Comparison of ENCODE assay signal across 1 cellular context in the genomic region with DNA sequence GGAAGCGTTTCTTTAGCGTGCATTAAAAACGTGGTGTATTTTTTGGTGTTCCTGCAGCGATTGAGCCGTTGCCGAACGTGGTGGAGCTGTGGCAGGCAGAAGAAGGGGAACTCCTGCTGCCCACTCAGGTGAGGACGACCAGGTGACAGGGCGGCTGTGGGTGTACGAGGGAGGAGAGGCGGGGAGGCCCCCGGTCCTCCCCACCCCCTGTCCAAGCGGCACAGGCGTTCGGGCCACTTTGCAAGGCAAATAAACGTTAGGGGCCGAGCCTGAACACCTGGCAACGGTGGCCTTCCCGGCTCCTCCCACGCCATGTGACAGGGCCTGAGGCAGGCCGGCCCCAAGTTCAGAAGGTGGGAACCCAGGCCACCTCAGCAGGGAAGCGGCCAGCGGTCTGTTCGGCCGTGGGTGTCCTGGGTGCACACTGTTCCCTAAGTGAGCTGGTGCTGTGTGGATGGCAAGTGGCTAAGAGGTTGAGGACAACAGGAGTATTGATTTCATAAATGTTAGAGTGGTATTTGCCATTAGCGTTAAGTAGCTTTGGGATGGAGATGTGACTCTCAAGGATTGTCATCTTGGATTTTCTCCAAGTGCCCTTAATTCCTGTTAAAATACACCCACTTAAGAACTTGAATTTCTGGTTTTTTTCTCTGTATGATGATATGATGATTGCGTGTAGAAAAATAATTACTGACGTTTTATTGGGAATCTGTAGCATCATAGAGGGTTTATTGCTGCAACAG.
TF ChIP-seq lines count a peak whose summit lies in the region.

No MANE protein-coding gene starts in this region.

TF ChIP-seq in HepG2, 621 proteins besides CTCF, POLR2A, EP300 and RAD21 (continued from another document and continues in another):
- TF ChIP-seq HES4 (CRISPR knock-in tag; IDR thresholded peaks at IDR 0.05; ENCODE audit: borderline replicate concordance) (no peak), PRMT3 (CRISPR knock-in tag; IDR thresholded peaks at IDR 0.05; ENCODE audit: borderline replicate concordance, low read depth) (no peak), HMG20A (CRISPR knock-in tag; IDR thresholded peaks at IDR 0.05; ENCODE audit: borderline replicate concordance) (no peak), ZSCAN9 (CRISPR knock-in tag; IDR thresholded peaks at IDR 0.05; ENCODE audit: borderline replicate concordance) (no peak), RAD51 (IDR thresholded peaks at IDR 0.05; ENCODE audit: borderline replicate concordance) (no peak), ZNF354B (CRISPR knock-in tag; IDR thresholded peaks at IDR 0.05) (no peak), ZFY (CRISPR knock-in tag; IDR thresholded peaks at IDR 0.05) (peak; percentile 33; the same call in 1 of the 2 replicates), AGO1 (IDR thresholded peaks at IDR 0.05; ENCODE audit: low read depth, low read length, poor library complexity, severe bottlenecking) (no peak), ZFX (CRISPR knock-in tag; IDR thresholded peaks at IDR 0.05; ENCODE audit: low read depth) (peak; percentile 59), NR2C2 (CRISPR knock-in tag; IDR thresholded peaks at IDR 0.05; ENCODE audit: borderline replicate concordance) (no peak), ATF7-NPFF (CRISPR knock-in tag; IDR thresholded peaks at IDR 0.05; ENCODE audit: low read depth) (no peak), ZNF891 (CRISPR knock-in tag; IDR thresholded peaks at IDR 0.05) (0 out of 2 replicates have a peak, but pooled peaks have one; percentile 49), ZNF768 (CRISPR knock-in tag; IDR thresholded peaks at IDR 0.05) (0 out of 2 replicates have a peak, but pooled peaks have one; percentile 30), RFXAP (CRISPR knock-in tag; IDR thresholded peaks at IDR 0.05; ENCODE audit: borderline replicate concordance) (no peak), DNMT1 (CRISPR knock-in tag; IDR thresholded peaks at IDR 0.05) (no peak), MTA1 (CRISPR knock-in tag; IDR thresholded peaks at IDR 0.05; ENCODE audit: borderline replicate concordance) (peak; percentile 59), MYC (CRISPR knock-in tag; IDR thresholded peaks at IDR 0.05; ENCODE audit: borderline replicate concordance) (peak; percentile 59), KDM5B (CRISPR knock-in tag; IDR thresholded peaks at IDR 0.05; ENCODE audit: borderline replicate concordance) (peak; percentile 52; the same call in 1 of the 2 replicates), ZBTB21 (CRISPR knock-in tag; IDR thresholded peaks at IDR 0.05) (no peak), ZBTB7B (CRISPR knock-in tag; IDR thresholded peaks at IDR 0.05) (0 out of 2 replicates have a peak, but pooled peaks have one; percentile 48), ZNF484 (CRISPR knock-in tag; IDR thresholded peaks at IDR 0.05; ENCODE audit: borderline replicate concordance, low read depth) (no peak), MIXL1 (CRISPR knock-in tag; IDR thresholded peaks at IDR 0.05) (no peak), ZNF761 (CRISPR knock-in tag; conservative IDR thresholded peaks at IDR 0.05) (0 out of 2 replicates have a peak, but pooled peaks have one; percentile 27), ZNF225 (CRISPR knock-in tag; IDR thresholded peaks at IDR 0.05) (no peak), PHF5A (CRISPR knock-in tag; IDR thresholded peaks at IDR 0.05; ENCODE audit: low read depth, unreplicated experiment) (no peak), HHEX (CRISPR knock-in tag; IDR thresholded peaks at IDR 0.05) (no peak), KDM2A (CRISPR knock-in tag; IDR thresholded peaks at IDR 0.05; ENCODE audit: borderline replicate concordance, low read depth) (peak; percentile 34; the same call in 1 of the 2 replicates), NKX3-1 (CRISPR knock-in tag; IDR thresholded peaks at IDR 0.05) (no peak), KDM1A (CRISPR knock-in tag; IDR thresholded peaks at IDR 0.05) (no peak), HIVEP1 (CRISPR knock-in tag; IDR thresholded peaks at IDR 0.05) (peak; percentile 27; the same call in 1 of the 2 replicates), ZNF556 (CRISPR knock-in tag; IDR thresholded peaks at IDR 0.05; ENCODE audit: borderline replicate concordance) (no peak), ZNF230 (CRISPR knock-in tag; IDR thresholded peaks at IDR 0.05) (0 out of 2 replicates have a peak, but pooled peaks have one; percentile 50), PHB2 (IDR thresholded peaks at IDR 0.05; ENCODE audit: partially characterized antibody) (no peak), ZNF30 (CRISPR knock-in tag; IDR thresholded peaks at IDR 0.05) (no peak), ZNF674 (CRISPR knock-in tag; IDR thresholded peaks at IDR 0.05; ENCODE audit: low read depth) (0 out of 2 replicates have a peak, but pooled peaks have one; percentile 15), ZNF33A (CRISPR knock-in tag; IDR thresholded peaks at IDR 0.05; ENCODE audit: borderline replicate concordance) (no peak), IKZF4 (CRISPR knock-in tag; IDR thresholded peaks at IDR 0.05; ENCODE audit: borderline replicate concordance, low read depth, not compliant biosample characterization) (no peak), MIER2 (CRISPR knock-in tag; IDR thresholded peaks at IDR 0.05) (no peak), ZNF136 (CRISPR knock-in tag; IDR thresholded peaks at IDR 0.05; ENCODE audit: low read depth) (no peak), TBL1XR1 (IDR thresholded peaks at IDR 0.05; ENCODE audit: borderline replicate concordance, low read length, partially characterized antibody) (no peak), STAG1 (CRISPR knock-in tag; IDR thresholded peaks at IDR 0.05) (no peak), RARA (CRISPR knock-in tag; IDR thresholded peaks at IDR 0.05) (no peak), RCOR2 (CRISPR knock-in tag; IDR thresholded peaks at IDR 0.05) (no peak)
- TF ChIP-seq, protein P1, sequence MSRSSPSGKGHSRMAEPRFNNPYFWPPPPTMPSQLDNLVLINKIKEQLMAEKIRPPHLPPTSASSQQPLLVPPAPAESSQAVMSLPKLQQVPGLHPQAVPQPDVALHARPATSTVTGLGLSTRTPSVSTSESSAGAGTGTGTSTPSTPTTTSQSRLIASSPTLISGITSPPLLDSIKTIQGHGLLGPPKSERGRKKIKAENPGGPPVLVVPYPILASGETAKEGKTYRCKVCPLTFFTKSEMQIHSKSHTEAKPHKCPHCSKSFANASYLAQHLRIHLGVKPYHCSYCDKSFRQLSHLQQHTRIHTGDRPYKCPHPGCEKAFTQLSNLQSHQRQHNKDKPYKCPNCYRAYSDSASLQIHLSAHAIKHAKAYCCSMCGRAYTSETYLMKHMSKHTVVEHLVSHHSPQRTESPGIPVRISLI (CRISPR knock-in tag; IDR thresholded peaks at IDR 0.05; ENCODE audit: borderline replicate concordance), result 0 out of 2 replicates have a peak, but pooled peaks have one; percentile 15
- TF ChIP-seq, protein P2, sequence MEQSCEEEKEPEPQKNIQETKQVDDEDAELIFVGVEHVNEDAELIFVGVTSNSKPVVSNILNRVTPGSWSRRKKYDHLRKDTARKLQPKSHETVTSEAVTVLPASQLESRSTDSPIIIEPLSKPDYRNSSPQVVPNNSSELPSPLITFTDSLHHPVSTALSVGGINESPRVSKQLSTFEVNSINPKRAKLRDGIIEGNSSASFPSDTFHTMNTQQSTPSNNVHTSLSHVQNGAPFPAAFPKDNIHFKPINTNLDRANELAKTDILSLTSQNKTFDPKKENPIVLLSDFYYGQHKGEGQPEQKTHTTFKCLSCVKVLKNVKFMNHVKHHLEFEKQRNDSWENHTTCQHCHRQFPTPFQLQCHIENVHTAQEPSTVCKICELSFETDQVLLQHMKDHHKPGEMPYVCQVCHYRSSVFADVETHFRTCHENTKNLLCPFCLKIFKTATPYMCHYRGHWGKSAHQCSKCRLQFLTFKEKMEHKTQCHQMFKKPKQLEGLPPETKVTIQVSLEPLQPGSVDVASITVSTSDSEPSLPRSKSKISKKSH (CRISPR knock-in tag; IDR thresholded peaks at IDR 0.05; ENCODE audit: borderline replicate concordance), result peak; percentile 90; the same call in 1 of the 2 replicates
- TF ChIP-seq, protein P3, sequence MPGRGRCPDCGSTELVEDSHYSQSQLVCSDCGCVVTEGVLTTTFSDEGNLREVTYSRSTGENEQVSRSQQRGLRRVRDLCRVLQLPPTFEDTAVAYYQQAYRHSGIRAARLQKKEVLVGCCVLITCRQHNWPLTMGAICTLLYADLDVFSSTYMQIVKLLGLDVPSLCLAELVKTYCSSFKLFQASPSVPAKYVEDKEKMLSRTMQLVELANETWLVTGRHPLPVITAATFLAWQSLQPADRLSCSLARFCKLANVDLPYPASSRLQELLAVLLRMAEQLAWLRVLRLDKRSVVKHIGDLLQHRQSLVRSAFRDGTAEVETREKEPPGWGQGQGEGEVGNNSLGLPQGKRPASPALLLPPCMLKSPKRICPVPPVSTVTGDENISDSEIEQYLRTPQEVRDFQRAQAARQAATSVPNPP (CRISPR knock-in tag; IDR thresholded peaks at IDR 0.05), result no peak
- TF ChIP-seq, protein P4, sequence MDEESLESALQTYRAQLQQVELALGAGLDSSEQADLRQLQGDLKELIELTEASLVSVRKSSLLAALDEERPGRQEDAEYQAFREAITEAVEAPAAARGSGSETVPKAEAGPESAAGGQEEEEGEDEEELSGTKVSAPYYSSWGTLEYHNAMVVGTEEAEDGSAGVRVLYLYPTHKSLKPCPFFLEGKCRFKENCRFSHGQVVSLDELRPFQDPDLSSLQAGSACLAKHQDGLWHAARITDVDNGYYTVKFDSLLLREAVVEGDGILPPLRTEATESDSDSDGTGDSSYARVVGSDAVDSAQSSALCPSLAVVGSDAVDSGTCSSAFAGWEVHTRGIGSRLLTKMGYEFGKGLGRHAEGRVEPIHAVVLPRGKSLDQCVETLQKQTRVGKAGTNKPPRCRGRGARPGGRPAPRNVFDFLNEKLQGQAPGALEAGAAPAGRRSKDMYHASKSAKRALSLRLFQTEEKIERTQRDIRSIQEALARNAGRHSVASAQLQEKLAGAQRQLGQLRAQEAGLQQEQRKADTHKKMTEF (CRISPR knock-in tag; IDR thresholded peaks at IDR 0.05), result 0 out of 2 replicates have a peak, but pooled peaks have one; percentile 19
- TF ChIP-seq, protein P5, sequence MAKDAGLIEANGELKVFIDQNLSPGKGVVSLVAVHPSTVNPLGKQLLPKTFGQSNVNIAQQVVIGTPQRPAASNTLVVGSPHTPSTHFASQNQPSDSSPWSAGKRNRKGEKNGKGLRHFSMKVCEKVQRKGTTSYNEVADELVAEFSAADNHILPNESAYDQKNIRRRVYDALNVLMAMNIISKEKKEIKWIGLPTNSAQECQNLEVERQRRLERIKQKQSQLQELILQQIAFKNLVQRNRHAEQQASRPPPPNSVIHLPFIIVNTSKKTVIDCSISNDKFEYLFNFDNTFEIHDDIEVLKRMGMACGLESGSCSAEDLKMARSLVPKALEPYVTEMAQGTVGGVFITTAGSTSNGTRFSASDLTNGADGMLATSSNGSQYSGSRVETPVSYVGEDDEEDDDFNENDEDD (CRISPR knock-in tag; IDR thresholded peaks at IDR 0.05; ENCODE audit: borderline replicate concordance), result 0 out of 2 replicates have a peak, but pooled peaks have one; percentile 18
- TF ChIP-seq, protein P6, sequence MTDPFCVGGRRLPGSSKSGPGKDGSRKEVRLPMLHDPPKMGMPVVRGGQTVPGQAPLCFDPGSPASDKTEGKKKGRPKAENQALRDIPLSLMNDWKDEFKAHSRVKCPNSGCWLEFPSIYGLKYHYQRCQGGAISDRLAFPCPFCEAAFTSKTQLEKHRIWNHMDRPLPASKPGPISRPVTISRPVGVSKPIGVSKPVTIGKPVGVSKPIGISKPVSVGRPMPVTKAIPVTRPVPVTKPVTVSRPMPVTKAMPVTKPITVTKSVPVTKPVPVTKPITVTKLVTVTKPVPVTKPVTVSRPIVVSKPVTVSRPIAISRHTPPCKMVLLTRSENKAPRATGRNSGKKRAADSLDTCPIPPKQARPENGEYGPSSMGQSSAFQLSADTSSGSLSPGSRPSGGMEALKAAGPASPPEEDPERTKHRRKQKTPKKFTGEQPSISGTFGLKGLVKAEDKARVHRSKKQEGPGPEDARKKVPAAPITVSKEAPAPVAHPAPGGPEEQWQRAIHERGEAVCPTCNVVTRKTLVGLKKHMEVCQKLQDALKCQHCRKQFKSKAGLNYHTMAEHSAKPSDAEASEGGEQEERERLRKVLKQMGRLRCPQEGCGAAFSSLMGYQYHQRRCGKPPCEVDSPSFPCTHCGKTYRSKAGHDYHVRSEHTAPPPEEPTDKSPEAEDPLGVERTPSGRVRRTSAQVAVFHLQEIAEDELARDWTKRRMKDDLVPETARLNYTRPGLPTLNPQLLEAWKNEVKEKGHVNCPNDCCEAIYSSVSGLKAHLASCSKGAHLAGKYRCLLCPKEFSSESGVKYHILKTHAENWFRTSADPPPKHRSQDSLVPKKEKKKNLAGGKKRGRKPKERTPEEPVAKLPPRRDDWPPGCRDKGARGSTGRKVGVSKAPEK (CRISPR knock-in tag; IDR thresholded peaks at IDR 0.05; ENCODE audit: borderline replicate concordance), result peak; percentile 27; the same call in 1 of the 2 replicates
- TF ChIP-seq, protein P7, sequence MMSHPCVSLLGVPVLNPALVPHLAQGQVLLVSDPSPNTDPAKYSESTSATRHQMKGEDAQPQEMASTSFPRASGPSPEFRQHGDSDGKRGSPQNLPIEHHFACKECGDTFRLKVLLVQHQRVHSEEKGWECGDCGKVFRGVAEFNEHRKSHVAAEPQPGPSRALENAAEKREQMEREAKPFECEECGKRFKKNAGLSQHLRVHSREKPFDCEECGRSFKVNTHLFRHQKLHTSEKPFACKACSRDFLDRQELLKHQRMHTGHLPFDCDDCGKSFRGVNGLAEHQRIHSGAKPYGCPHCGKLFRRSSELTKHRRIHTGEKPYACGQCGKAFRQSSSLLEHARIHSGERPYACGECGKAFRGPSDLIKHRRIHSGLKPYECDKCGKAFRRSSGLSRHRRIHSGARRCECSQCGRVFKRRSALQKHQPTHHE (CRISPR knock-in tag; IDR thresholded peaks at IDR 0.05; ENCODE audit: borderline replicate concordance), result no peak
- TF ChIP-seq, protein P8, sequence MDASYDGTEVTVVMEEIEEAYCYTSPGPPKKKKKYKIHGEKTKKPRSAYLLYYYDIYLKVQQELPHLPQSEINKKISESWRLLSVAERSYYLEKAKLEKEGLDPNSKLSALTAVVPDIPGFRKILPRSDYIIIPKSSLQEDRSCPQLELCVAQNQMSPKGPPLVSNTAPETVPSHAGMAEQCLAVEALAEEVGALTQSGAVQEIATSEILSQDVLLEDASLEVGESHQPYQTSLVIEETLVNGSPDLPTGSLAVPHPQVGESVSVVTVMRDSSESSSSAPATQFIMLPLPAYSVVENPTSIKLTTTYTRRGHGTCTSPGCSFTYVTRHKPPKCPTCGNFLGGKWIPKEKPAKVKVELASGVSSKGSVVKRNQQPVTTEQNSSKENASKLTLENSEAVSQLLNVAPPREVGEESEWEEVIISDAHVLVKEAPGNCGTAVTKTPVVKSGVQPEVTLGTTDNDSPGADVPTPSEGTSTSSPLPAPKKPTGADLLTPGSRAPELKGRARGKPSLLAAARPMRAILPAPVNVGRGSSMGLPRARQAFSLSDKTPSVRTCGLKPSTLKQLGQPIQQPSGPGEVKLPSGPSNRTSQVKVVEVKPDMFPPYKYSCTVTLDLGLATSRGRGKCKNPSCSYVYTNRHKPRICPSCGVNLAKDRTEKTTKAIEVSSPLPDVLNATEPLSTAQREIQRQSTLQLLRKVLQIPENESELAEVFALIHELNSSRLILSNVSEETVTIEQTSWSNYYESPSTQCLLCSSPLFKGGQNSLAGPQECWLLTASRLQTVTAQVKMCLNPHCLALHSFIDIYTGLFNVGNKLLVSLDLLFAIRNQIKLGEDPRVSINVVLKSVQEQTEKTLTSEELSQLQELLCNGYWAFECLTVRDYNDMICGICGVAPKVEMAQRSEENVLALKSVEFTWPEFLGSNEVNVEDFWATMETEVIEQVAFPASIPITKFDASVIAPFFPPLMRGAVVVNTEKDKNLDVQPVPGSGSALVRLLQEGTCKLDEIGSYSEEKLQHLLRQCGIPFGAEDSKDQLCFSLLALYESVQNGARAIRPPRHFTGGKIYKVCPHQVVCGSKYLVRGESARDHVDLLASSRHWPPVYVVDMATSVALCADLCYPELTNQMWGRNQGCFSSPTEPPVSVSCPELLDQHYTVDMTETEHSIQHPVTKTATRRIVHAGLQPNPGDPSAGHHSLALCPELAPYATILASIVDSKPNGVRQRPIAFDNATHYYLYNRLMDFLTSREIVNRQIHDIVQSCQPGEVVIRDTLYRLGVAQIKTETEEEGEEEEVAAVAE (CRISPR knock-in tag; IDR thresholded peaks at IDR 0.05; ENCODE audit: borderline replicate concordance), result no peak
